In genomic region chr11:77104727-77105126, GRCh38 we compare ENCODE assay signal across 1 cellular context.
TF ChIP-seq lines count a peak whose summit lies in the region.

No MANE protein-coding gene starts in this region.

TF ChIP-seq in GM12878, 131 proteins besides CTCF, POLR2A, EP300 and RAD21:
- TF ChIP-seq, protein P1, sequence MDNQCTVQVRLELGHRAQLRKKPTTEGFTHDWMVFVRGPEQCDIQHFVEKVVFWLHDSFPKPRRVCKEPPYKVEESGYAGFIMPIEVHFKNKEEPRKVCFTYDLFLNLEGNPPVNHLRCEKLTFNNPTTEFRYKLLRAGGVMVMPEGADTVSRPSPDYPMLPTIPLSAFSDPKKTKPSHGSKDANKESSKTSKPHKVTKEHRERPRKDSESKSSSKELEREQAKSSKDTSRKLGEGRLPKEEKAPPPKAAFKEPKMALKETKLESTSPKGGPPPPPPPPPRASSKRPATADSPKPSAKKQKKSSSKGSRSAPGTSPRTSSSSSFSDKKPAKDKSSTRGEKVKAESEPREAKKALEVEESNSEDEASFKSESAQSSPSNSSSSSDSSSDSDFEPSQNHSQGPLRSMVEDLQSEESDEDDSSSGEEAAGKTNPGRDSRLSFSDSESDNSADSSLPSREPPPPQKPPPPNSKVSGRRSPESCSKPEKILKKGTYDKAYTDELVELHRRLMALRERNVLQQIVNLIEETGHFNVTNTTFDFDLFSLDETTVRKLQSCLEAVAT (IDR thresholded peaks at IDR 0.05), result no peak
- TF ChIP-seq, protein P2, sequence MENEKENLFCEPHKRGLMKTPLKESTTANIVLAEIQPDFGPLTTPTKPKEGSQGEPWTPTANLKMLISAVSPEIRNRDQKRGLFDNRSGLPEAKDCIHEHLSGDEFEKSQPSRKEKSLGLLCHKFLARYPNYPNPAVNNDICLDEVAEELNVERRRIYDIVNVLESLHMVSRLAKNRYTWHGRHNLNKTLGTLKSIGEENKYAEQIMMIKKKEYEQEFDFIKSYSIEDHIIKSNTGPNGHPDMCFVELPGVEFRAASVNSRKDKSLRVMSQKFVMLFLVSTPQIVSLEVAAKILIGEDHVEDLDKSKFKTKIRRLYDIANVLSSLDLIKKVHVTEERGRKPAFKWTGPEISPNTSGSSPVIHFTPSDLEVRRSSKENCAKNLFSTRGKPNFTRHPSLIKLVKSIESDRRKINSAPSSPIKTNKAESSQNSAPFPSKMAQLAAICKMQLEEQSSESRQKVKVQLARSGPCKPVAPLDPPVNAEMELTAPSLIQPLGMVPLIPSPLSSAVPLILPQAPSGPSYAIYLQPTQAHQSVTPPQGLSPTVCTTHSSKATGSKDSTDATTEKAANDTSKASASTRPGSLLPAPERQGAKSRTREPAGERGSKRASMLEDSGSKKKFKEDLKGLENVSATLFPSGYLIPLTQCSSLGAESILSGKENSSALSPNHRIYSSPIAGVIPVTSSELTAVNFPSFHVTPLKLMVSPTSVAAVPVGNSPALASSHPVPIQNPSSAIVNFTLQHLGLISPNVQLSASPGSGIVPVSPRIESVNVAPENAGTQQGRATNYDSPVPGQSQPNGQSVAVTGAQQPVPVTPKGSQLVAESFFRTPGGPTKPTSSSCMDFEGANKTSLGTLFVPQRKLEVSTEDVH (IDR thresholded peaks at IDR 0.05; ENCODE audit: low read depth, partially characterized antibody), result no peak
- TF ChIP-seq CREM (IDR thresholded peaks at IDR 0.05; ENCODE audit: low read depth) (no peak), BRCA1 (IDR thresholded peaks at IDR 0.05; ENCODE audit: low read depth, low read length) (no peak), MYB (IDR thresholded peaks at IDR 0.05; ENCODE audit: borderline replicate concordance, low read depth, low read length) (no peak), ZSCAN29 (IDR thresholded peaks at IDR 0.05) (no peak), ZNF384 (IDR thresholded peaks at IDR 0.05; ENCODE audit: borderline replicate concordance, low read depth, low read length) (no peak), FOXK2 (IDR thresholded peaks at IDR 0.05) (no peak), ZBTB11 (CRISPR knock-in tag; IDR thresholded peaks at IDR 0.05) (no peak)
- TF ChIP-seq, protein P3, sequence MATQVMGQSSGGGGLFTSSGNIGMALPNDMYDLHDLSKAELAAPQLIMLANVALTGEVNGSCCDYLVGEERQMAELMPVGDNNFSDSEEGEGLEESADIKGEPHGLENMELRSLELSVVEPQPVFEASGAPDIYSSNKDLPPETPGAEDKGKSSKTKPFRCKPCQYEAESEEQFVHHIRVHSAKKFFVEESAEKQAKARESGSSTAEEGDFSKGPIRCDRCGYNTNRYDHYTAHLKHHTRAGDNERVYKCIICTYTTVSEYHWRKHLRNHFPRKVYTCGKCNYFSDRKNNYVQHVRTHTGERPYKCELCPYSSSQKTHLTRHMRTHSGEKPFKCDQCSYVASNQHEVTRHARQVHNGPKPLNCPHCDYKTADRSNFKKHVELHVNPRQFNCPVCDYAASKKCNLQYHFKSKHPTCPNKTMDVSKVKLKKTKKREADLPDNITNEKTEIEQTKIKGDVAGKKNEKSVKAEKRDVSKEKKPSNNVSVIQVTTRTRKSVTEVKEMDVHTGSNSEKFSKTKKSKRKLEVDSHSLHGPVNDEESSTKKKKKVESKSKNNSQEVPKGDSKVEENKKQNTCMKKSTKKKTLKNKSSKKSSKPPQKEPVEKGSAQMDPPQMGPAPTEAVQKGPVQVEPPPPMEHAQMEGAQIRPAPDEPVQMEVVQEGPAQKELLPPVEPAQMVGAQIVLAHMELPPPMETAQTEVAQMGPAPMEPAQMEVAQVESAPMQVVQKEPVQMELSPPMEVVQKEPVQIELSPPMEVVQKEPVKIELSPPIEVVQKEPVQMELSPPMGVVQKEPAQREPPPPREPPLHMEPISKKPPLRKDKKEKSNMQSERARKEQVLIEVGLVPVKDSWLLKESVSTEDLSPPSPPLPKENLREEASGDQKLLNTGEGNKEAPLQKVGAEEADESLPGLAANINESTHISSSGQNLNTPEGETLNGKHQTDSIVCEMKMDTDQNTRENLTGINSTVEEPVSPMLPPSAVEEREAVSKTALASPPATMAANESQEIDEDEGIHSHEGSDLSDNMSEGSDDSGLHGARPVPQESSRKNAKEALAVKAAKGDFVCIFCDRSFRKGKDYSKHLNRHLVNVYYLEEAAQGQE (IDR thresholded peaks at IDR 0.05; ENCODE audit: low read depth, low read length), result no peak
- TF ChIP-seq, protein P4, sequence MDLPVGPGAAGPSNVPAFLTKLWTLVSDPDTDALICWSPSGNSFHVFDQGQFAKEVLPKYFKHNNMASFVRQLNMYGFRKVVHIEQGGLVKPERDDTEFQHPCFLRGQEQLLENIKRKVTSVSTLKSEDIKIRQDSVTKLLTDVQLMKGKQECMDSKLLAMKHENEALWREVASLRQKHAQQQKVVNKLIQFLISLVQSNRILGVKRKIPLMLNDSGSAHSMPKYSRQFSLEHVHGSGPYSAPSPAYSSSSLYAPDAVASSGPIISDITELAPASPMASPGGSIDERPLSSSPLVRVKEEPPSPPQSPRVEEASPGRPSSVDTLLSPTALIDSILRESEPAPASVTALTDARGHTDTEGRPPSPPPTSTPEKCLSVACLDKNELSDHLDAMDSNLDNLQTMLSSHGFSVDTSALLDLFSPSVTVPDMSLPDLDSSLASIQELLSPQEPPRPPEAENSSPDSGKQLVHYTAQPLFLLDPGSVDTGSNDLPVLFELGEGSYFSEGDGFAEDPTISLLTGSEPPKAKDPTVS (IDR thresholded peaks at IDR 0.05; ENCODE audit: low read depth, low read length), result no peak
